Comparison of ENCODE assay signal across 30 cellular contexts in the genomic region with DNA sequence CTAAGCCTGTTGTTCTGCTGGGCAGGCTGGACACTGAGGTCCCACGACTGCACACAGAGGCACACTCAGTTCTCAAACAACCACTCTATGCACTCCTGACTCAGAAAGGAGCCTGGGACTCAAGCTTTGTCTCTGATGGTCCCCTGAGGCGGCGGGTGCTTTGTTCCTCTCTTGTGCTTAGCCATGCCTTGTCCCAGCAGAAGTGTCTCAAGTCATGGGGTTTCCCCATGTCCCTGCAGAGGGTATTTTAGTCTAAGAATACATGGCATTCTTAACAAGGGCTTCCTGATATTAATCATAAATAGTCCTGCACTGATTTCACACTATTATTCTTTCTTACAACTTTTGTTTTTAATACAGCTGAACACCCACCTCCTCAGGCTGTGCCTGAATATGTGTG.
DNase-seq lines count a peak whose midpoint lies in the region; ATAC-seq and TF ChIP-seq lines count a peak whose summit lies in the region.
"Had no signal": no experiment of that assay in that cellular context is flagged by ENCODE, and none has a peak within 500 bp of the region (broad histone marks: within the 10 kb centered on the region; RNA-seq: fewer than 3 reads in every experiment).

No MANE protein-coding gene starts in this region.

- no peak overlapping the region for H3K4me2 ChIP-seq in GM23248 (ENCODE audit: unreplicated experiment)
- H3K4me2 ChIP-seq: A549 had no signal

- H3K27ac ChIP-seq in CD4-positive, alpha-beta T cell (ENCODE audit: low read depth, low read length), result no peak overlapping the region
- no peak overlapping the region for H3K27ac ChIP-seq in GM23248
- H3K27ac ChIP-seq: A549, gastrocnemius medialis, suprapubic skin had no signal

- peaks cover 6% of the 10 kb centered on the region for H3K4me1 Mint-ChIP-seq in CD4-positive, alpha-beta T cell (ENCODE audit: low read depth)
- H3K4me1 Mint-ChIP-seq in osteocyte (ENCODE audit: unreplicated experiment), result peaks cover 11% of the 10 kb centered on the region

- H3K9ac ChIP-seq in GM23248, result no peak overlapping the region

- H3K4me3 Mint-ChIP-seq in CD4-positive, alpha-beta T cell, result peak overlapping the region; percentile 9
- H3K4me3 Mint-ChIP-seq in osteocyte (ENCODE audit: unreplicated experiment), result no peak overlapping the region
- H3K4me3 Mint-ChIP-seq: activated naive CD8-positive, alpha-beta T cell; HFFc6; IgD-negative memory B cell; T-helper 2 cell treated with Interferon-gamma antibody and Interleukin-4, amounts not matched to agents 5 μg/mL and 100 μg/mL, for 36 hours had no signal

- POLR2A ChIA-PET in CD4-positive, alpha-beta T cell (lab: Charles Lee), result no interaction called here

- H3K36me3 ChIP-seq in GM23248 (ENCODE audit: low read depth), result no peaks in the 10 kb centered on the region
- H3K36me3 ChIP-seq: gastrocnemius medialis, suprapubic skin had no signal

- H3K9me2 ChIP-seq in GM23248 (ENCODE audit: insufficient read depth), result no peaks in the 10 kb centered on the region

- H3K4me1 ChIP-seq in GM23248 (ENCODE audit: insufficient read depth), result no peaks in the 10 kb centered on the region
- H3K4me1 ChIP-seq: A549 had no signal

- 62 to 66% methylated on average over 3 of the region's 3 CpGs for WGBS in GM23248 (ENCODE audit: low coverage in 1 of 2, low lambda C conversion rate in 2 of 2, missing lambda C conversion rate in 2 of 2), 2 experiments

- in situ Hi-C loops in GM23248 (cut with MboI), result no loop called here

- H2AFZ ChIP-seq in GM23248, result no peak overlapping the region

- CTCF ChIA-PET in CD4-positive, alpha-beta T cell (lab: Charles Lee), result no interaction called here

- H3K36me3 Mint-ChIP-seq in CD4-positive, alpha-beta T cell (ENCODE audit: low read depth), result no peaks in the 10 kb centered on the region
- H3K36me3 Mint-ChIP-seq in osteocyte (ENCODE audit: unreplicated experiment), result no peaks in the 10 kb centered on the region
- H3K36me3 Mint-ChIP-seq: activated naive CD8-positive, alpha-beta T cell; CD4-positive, alpha-beta memory T cell; naive thymus-derived CD4-positive, alpha-beta T cell had no signal

- ATAC-seq in CD4-positive, alpha-beta T cell (ENCODE audit: poor library complexity), result no peak
- peak; percentile 30 for ATAC-seq in HG03378 (IDR thresholded peaks at IDR 0.05; ENCODE audit: unreplicated experiment)
- ATAC-seq in left lobe of liver, result no peak
- ATAC-seq: A549; gastrocnemius medialis; naive thymus-derived CD4-positive, alpha-beta T cell; Panc1 had no signal

- TF ChIP-seq CTCF in CD4-positive, alpha-beta T cell (IDR thresholded peaks at IDR 0.05), result no peak
- no peak for TF ChIP-seq CTCF in GM20000 (IDR thresholded peaks at IDR 0.05; ENCODE audit: extremely low read depth, missing control alignments)
- TF ChIP-seq CTCF in osteocyte (IDR thresholded peaks at IDR 0.05), result no peak

- peaks cover 18% of the 10 kb centered on the region for H3K27me3 Mint-ChIP-seq in CD4-positive, alpha-beta T cell
- H3K27me3 Mint-ChIP-seq in osteocyte (ENCODE audit: unreplicated experiment), result peaks cover 9% of the 10 kb centered on the region

- no peaks in the 10 kb centered on the region for H4K20me1 ChIP-seq in GM23248 (ENCODE audit: insufficient read depth)

- no peak for DNase-seq in CD4-positive, alpha-beta T cell
- DNase-seq in GM20000 (ENCODE audit: low spot score), result peak; percentile 39
- peak; percentile 56 for DNase-seq in osteocyte (ENCODE audit: extremely low spot score, unreplicated experiment)
- no peak for DNase-seq in anterior cingulate cortex (lab: John Stamatoyannopoulos, UW)
- no peak for DNase-seq in GM23248
- DNase-seq in GM19238 (ENCODE audit: insufficient read length, low spot score), result no peak
- no peak for DNase-seq in left lobe of liver (ENCODE audit: low spot score)
- DNase-seq: activated CD8-positive, alpha-beta memory T cell treated with anti-CD3 and anti-CD28 coated beads for 24 hours; activated effector memory CD4-positive, alpha-beta T cell treated with anti-CD3 and anti-CD28 coated beads, Interleukin-2, amount 50 U/mL, for 16 hours; aorta; CD4-positive, alpha-beta memory T cell; DND-41; gastrocnemius medialis; GOT3; HFFc6; naive thymus-derived CD4-positive, alpha-beta T cell; NCI-H1436 treated with DMSO at 0.1 percent for 48 hours; NCI-H226; NCI-H69; occipital lobe; Right ventricle myocardium superior; stimulated activated naive CD4-positive, alpha-beta T cell treated with Interleukin-2 at 50 U/mL for 16 hours had no signal

- intact Hi-C loops in CD4-positive, alpha-beta T cell (cut with DNase I, micrococcal nuclease), result loop anchor here in 1 of 2 experiments (5.0 kb wide), 1 partner anchor 620 kb away; no protein-coding TSS in a partner anchor

- no peaks in the 10 kb centered on the region for H3K27me3 ChIP-seq in CD4-positive, alpha-beta T cell (ENCODE audit: control insufficient read depth, insufficient read depth, low read length)
- H3K27me3 ChIP-seq in GM23248 (replicated peaks; ENCODE audit: insufficient read depth), result no peaks in the 10 kb centered on the region
- H3K27me3 ChIP-seq: gastrocnemius medialis had no signal

- no peak overlapping the region for H3K4me3 ChIP-seq in GM23248
- H3K4me3 ChIP-seq: A549, gastrocnemius medialis, lung, suprapubic skin had no signal

- no peaks in the 10 kb centered on the region for H3K79me2 ChIP-seq in GM23248 (ENCODE audit: insufficient read depth)

- no peaks in the 10 kb centered on the region for H3F3A ChIP-seq in GM23248 (ENCODE audit: insufficient read depth)

- no peaks in the 10 kb centered on the region for H3K9me3 Mint-ChIP-seq in CD4-positive, alpha-beta T cell
- no peaks in the 10 kb centered on the region for H3K9me3 Mint-ChIP-seq in osteocyte (ENCODE audit: unreplicated experiment)
- H3K9me3 Mint-ChIP-seq: HFFc6; T-helper 2 cell treated with Interferon-gamma antibody and Interleukin-4, amounts not matched to agents 5 μg/mL and 100 μg/mL, for 36 hours had no signal

- no peaks in the 10 kb centered on the region for H3K9me3 ChIP-seq in CD4-positive, alpha-beta T cell (ENCODE audit: control insufficient read depth, low read length)
- no peaks in the 10 kb centered on the region for H3K9me3 ChIP-seq in GM23248 (ENCODE audit: low read depth)
- H3K9me3 ChIP-seq: A549, gastrocnemius medialis, suprapubic skin had no signal

- no peak overlapping the region for H3K27ac Mint-ChIP-seq in CD4-positive, alpha-beta T cell
- H3K27ac Mint-ChIP-seq in osteocyte (ENCODE audit: unreplicated experiment), result no peak overlapping the region
- H3K27ac Mint-ChIP-seq: activated naive CD8-positive, alpha-beta T cell; HFFc6; naive thymus-derived CD4-positive, alpha-beta T cell; T-helper 2 cell treated with Interferon-gamma antibody and Interleukin-4, amounts not matched to agents 5 μg/mL and 100 μg/mL, for 36 hours had no signal

Comparison
In these comparisons a context has a peak if more than half of its experiments do, and no peak if none do; other contexts are left out.
1. DNase-seq: peak in GM20000 (single experiment) and osteocyte (single experiment); none in CD4-positive, alpha-beta T cell (0 of 10), anterior cingulate cortex (0 of 58), GM23248 (single experiment), GM19238 (single experiment) and left lobe of liver (single experiment).